Comparison of ENCODE assay signal across 2 cellular contexts in genomic region chr2:188267776-188268175, GRCh38.
TF ChIP-seq lines count a peak whose summit lies in the region.

No MANE protein-coding gene starts in this region.

TF ChIP-seq in HepG2, 621 proteins besides CTCF, POLR2A, EP300 and RAD21:
- TF ChIP-seq ZNF713 (CRISPR knock-in tag; IDR thresholded peaks at IDR 0.05), result no peak
- no peak for TF ChIP-seq KDM4B (CRISPR knock-in tag; IDR thresholded peaks at IDR 0.05)
- peak; percentile 26; the same call in 1 of the 2 replicates for TF ChIP-seq MAFF (IDR thresholded peaks at IDR 0.05; ENCODE audit: low read depth, low read length)
- TF ChIP-seq SKI (IDR thresholded peaks at IDR 0.05; ENCODE audit: partially characterized antibody), result no peak
- peak; percentile 23 to 68; a peak in 2 of 4 replicates for TF ChIP-seq MAFK (conservative IDR thresholded peaks at IDR 0.05 in 1 of 2, IDR thresholded peaks at IDR 0.05 in 1 of 2; ENCODE audit: low read length in 2 of 2)
- no peak for TF ChIP-seq ZNF496 (CRISPR knock-in tag; IDR thresholded peaks at IDR 0.05; ENCODE audit: insufficient replicate concordance)
- no peak for TF ChIP-seq NR2F6 (IDR thresholded peaks at IDR 0.05)
- TF ChIP-seq NR2F6 (CRISPR knock-in tag; IDR thresholded peaks at IDR 0.05), result no peak
- TF ChIP-seq ZBTB42 (CRISPR knock-in tag; IDR thresholded peaks at IDR 0.05), result no peak
- TF ChIP-seq GLMP (CRISPR knock-in tag; IDR thresholded peaks at IDR 0.05; ENCODE audit: borderline replicate concordance), result no peak
- TF ChIP-seq MIXL1 (CRISPR knock-in tag; IDR thresholded peaks at IDR 0.05), result no peak
- TF ChIP-seq SUZ12 (IDR thresholded peaks at IDR 0.05; ENCODE audit: low read depth, low read length), result no peak
- no peak for TF ChIP-seq MAX (IDR thresholded peaks at IDR 0.05)
- no peak for TF ChIP-seq PRPF4 (IDR thresholded peaks at IDR 0.05; ENCODE audit: low read depth, low read length, poor library complexity, severe bottlenecking)

TF ChIP-seq in K562, 482 proteins besides CTCF, POLR2A, EP300 and RAD21:
- TF ChIP-seq CREB5 (CRISPR knock-in tag; IDR thresholded peaks at IDR 0.05), result no peak
- TF ChIP-seq TGIF2 (CRISPR knock-in tag; IDR thresholded peaks at IDR 0.05), result no peak
- peak; percentile 45; the same call in 1 of the 2 replicates for TF ChIP-seq C11orf30 (IDR thresholded peaks at IDR 0.05; ENCODE audit: low read depth)
- no peak for TF ChIP-seq FOXM1 (IDR thresholded peaks at IDR 0.05; ENCODE audit: low read depth)
- TF ChIP-seq FOXM1 (CRISPR knock-in tag; IDR thresholded peaks at IDR 0.05; ENCODE audit: low read depth), result no peak
- TF ChIP-seq ZNF316 (IDR thresholded peaks at IDR 0.05), result peak; percentile 67
- TF ChIP-seq KAT7 (CRISPR knock-in tag; IDR thresholded peaks at IDR 0.05; ENCODE audit: borderline replicate concordance), result no peak
- peak; percentile 45; the same call in 1 of the 2 replicates for TF ChIP-seq MAFG (tag; conservative IDR thresholded peaks at IDR 0.05)
